ENCODE assay signal across 1 cellular context in the genomic region with DNA sequence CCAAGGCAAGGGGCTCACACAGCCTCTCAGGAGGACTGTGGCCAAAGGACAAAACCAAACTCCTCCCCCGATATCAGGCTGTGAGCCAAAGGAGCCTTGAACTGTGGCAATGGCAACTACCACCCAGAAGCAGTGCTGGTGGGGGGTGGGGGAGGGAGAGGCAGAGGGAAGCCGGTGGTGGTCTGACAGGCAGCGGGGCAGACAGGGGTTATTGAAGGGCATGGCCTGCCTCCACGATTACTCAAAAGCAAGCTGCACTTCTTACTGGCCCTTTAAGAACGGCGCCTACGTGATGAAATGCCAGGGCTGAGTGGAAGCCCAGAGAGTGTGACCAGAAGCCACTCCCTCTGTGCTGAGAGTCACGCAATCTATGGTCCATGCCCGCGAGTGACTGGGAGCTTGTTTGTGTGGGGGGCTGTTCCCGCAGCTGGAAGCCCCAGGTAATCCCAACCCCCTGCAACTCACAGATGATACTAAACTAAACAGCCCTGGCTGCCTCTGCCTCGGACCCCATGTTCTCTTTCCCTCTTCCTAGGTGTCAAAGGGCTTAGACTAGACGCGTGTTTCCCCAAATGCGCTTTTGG.
TF ChIP-seq lines count a peak whose summit lies in the region.

No MANE protein-coding gene starts in this region.

TF ChIP-seq in GM12878, 131 proteins besides CTCF, POLR2A, EP300 and RAD21 (continued from another document):
- TF ChIP-seq, protein P1, sequence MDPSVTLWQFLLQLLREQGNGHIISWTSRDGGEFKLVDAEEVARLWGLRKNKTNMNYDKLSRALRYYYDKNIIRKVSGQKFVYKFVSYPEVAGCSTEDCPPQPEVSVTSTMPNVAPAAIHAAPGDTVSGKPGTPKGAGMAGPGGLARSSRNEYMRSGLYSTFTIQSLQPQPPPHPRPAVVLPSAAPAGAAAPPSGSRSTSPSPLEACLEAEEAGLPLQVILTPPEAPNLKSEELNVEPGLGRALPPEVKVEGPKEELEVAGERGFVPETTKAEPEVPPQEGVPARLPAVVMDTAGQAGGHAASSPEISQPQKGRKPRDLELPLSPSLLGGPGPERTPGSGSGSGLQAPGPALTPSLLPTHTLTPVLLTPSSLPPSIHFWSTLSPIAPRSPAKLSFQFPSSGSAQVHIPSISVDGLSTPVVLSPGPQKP (IDR thresholded peaks at IDR 0.05; ENCODE audit: low read depth, low read length) = no peak
- TF ChIP-seq, protein P2, sequence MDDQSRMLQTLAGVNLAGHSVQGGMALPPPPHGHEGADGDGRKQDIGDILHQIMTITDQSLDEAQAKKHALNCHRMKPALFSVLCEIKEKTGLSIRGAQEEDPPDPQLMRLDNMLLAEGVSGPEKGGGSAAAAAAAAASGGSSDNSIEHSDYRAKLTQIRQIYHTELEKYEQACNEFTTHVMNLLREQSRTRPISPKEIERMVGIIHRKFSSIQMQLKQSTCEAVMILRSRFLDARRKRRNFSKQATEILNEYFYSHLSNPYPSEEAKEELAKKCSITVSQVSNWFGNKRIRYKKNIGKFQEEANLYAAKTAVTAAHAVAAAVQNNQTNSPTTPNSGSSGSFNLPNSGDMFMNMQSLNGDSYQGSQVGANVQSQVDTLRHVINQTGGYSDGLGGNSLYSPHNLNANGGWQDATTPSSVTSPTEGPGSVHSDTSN (IDR thresholded peaks at IDR 0.05; ENCODE audit: insufficient replicate concordance, low read depth, low read length) = no peak
- no peak for TF ChIP-seq ZNF384 (IDR thresholded peaks at IDR 0.05; ENCODE audit: borderline replicate concordance, low read depth, low read length)
- TF ChIP-seq, protein P3, sequence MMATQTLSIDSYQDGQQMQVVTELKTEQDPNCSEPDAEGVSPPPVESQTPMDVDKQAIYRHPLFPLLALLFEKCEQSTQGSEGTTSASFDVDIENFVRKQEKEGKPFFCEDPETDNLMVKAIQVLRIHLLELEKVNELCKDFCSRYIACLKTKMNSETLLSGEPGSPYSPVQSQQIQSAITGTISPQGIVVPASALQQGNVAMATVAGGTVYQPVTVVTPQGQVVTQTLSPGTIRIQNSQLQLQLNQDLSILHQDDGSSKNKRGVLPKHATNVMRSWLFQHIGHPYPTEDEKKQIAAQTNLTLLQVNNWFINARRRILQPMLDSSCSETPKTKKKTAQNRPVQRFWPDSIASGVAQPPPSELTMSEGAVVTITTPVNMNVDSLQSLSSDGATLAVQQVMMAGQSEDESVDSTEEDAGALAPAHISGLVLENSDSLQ (IDR thresholded peaks at IDR 0.05) = peak; percentile 83
- TF ChIP-seq EZH2 (IDR thresholded peaks at IDR 0.05; ENCODE audit: borderline replicate concordance, control insufficient read depth, low read depth, low read length) = no peak
- peak; percentile 16; the same call in 1 of the 2 replicates for TF ChIP-seq ZNF207 (IDR thresholded peaks at IDR 0.05; ENCODE audit: borderline replicate concordance)
- no peak for TF ChIP-seq HCFC1 (IDR thresholded peaks at IDR 0.05; ENCODE audit: low read length)
- no peak for TF ChIP-seq ZNF274 (IDR thresholded peaks at IDR 0.05; ENCODE audit: insufficient read depth, insufficient read length)
